ENCODE assay signal across 1 cellular context in the genomic region with DNA sequence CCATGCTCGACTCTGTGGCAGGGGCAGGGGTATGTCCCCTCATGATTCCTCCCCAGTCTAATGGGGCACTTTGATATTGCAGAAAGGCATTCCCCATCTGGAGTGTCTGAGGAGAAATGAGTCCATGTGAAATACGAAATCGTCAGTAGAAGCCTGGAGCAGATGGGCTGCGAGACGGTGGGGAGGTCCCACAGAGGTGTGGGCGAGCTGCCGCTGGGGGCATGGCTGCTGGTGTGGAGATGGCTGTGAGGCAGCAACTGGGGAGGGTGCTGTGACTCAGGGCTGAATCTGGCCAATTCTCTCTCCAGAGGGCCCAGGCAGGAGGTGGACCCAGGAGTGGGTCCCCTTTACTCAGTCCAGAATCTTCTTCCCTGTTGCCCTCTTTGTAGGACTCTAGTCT.
TF ChIP-seq lines count a peak whose summit lies in the region.

No MANE protein-coding gene starts in this region.

TF ChIP-seq in HepG2, 621 proteins besides CTCF, POLR2A, EP300 and RAD21:
- TF ChIP-seq GABPA (IDR thresholded peaks at IDR 0.05; ENCODE audit: low read depth, low read length) (no peak), GABPA (CRISPR knock-in tag; IDR thresholded peaks at IDR 0.05; ENCODE audit: low read depth) (no peak), NCOR1 (IDR thresholded peaks at IDR 0.05; ENCODE audit: borderline replicate concordance, low read length) (no peak), TOPORS (CRISPR knock-in tag; IDR thresholded peaks at IDR 0.05) (no peak), ELF3 (CRISPR knock-in tag; IDR thresholded peaks at IDR 0.05) (no peak), ZNF234 (CRISPR knock-in tag; conservative IDR thresholded peaks at IDR 0.05) (no peak), KMT2B (CRISPR knock-in tag; IDR thresholded peaks at IDR 0.05) (no peak), ZFAT (CRISPR knock-in tag; conservative IDR thresholded peaks at IDR 0.05) (no peak), NFIB (CRISPR knock-in tag; IDR thresholded peaks at IDR 0.05; ENCODE audit: borderline replicate concordance) (no peak), ZNF251 (CRISPR knock-in tag; IDR thresholded peaks at IDR 0.05) (no peak), NFRKB (IDR thresholded peaks at IDR 0.05) (no peak)
